ENCODE assay signal across 29 cellular contexts in genomic region chr9:117416856-117417255, GRCh38.
"Had no signal": no experiment of that assay in that cellular context is flagged by ENCODE, and none has a peak within 500 bp of the region (broad histone marks: within the 10 kb centered on the region; RNA-seq: fewer than 3 reads in every experiment).

No MANE protein-coding gene starts in this region.

- H3K27ac ChIP-seq: body of pancreas, esophagus muscularis mucosa, foreskin keratinocyte, gastrocnemius medialis, heart left ventricle, WERI-Rb-1 had no signal

- DNase-seq: activated B cell treated with CpG ODN at 0.5 μM for 24 hours; activated CD4-positive, alpha-beta T cell treated with anti-CD3 and anti-CD28 coated beads for 48 hours; activated CD4-positive, alpha-beta T cell treated with anti-CD3 and anti-CD28 coated beads, Interleukin-2, amount 50 U/mL, for 1 hour; activated CD4-positive, alpha-beta T cell treated with anti-CD3 and anti-CD28 coated beads, Interleukin-2, amount 50 U/mL, for 48 hours; activated CD8-positive, alpha-beta memory T cell treated with anti-CD3 and anti-CD28 coated beads for 24 hours; activated CD8-positive, alpha-beta T cell treated with anti-CD3 and anti-CD28 coated beads for 36 hours; activated effector memory CD4-positive, alpha-beta T cell treated with Interleukin-2 at 50 U/mL for 16 hours; activated gamma-delta T cell treated with Interleukin-2 at 50 U/mL for 16 hours; activated naive CD4-positive, alpha-beta T cell treated with anti-CD3 and anti-CD28 coated beads, Interleukin-2, amount 50 U/mL, for 16 hours; activated naive CD4-positive, alpha-beta T cell treated with Interleukin-2 at 50 U/mL for 16 hours; activated T-cell treated with anti-CD3 and anti-CD28 coated beads, Interleukin-2, amount 50 U/mL, for 4 hours; amniotic stem cell; anterior cingulate cortex; body of pancreas; cortex of kidney; dermis blood vessel endothelial cell; effector CD4-positive, alpha-beta T cell; effector memory CD8-positive, alpha-beta T cell; erythroblast; foreskin keratinocyte; gastrocnemius medialis; glutamatergic neuron; heart left ventricle; T1000; WERI-Rb-1 had no signal

- FAIRE-seq: colon had no signal

- H3K4me3 ChIP-seq: body of pancreas, esophagus muscularis mucosa, gastrocnemius medialis, heart left ventricle had no signal

- ATAC-seq: activated CD4-positive, CD25-positive, alpha-beta regulatory T cell treated with anti-CD3 and anti-CD28 coated beads, Interleukin-2, amount 50 U/mL, for 24 hours; activated CD8-positive, alpha-beta T cell treated with anti-CD3 and anti-CD28 coated beads for 36 hours; activated T-cell treated with anti-CD3 and anti-CD28 coated beads, Interleukin-2, amount 50 U/mL, for 4 hours; activated T-helper 17 cell treated with anti-CD3 and anti-CD28 coated beads, Interleukin-2, amount 50 U/mL, for 72 hours; body of pancreas; effector memory CD8-positive, alpha-beta T cell; foreskin keratinocyte; gastrocnemius medialis; heart left ventricle had no signal

- H3K4me1 ChIP-seq: foreskin keratinocyte had no signal

- H3K9me3 ChIP-seq: body of pancreas, esophagus muscularis mucosa, gastrocnemius medialis, heart left ventricle had no signal

- H3K36me3 ChIP-seq: esophagus muscularis mucosa, gastrocnemius medialis, heart left ventricle had no signal
